In genomic region chr21:38639782-38640750, GRCh38 we compare ENCODE assay signal across 17 cellular contexts.
DNase-seq lines count a peak whose midpoint lies in the region; ATAC-seq and TF ChIP-seq lines count a peak whose summit lies in the region.
"Had no signal": no experiment of that assay in that cellular context is flagged by ENCODE, and none has a peak within 500 bp of the region (broad histone marks: within the 10 kb centered on the region; RNA-seq: fewer than 3 reads in every experiment).

No MANE protein-coding gene starts in this region.

- H3K27me3 ChIP-seq in PC-3 (ENCODE audit: low read length) = peaks cover 24% of the 10 kb centered on the region

- no TSS peak for BruUV-seq in PC-3 (replicated peaks; lab: Mats Ljungman, UMichigan)

- H3K4me2 ChIP-seq in PC-3 (ENCODE audit: low read length) = peak overlapping the region; percentile 27; the same call in 1 of the 2 replicates

- no peaks in the 10 kb centered on the region for H4K20me1 ChIP-seq in PC-3 (ENCODE audit: low read length)

- CTCF ChIA-PET in PC-3 (lab: Charles Lee) = no interaction called here

- intact Hi-C loops in PC-3 (cut with micrococcal nuclease) (no loop called here), cardiac septum (cut with DNase I) (no loop called here)

- POLR2A ChIA-PET in PC-3 (lab: Charles Lee; ENCODE audit: unreplicated experiment) = no interaction called here

- no peak overlapping the region for H3K27ac ChIP-seq in PC-3 (ENCODE audit: low read length)
- H3K27ac ChIP-seq: psoas muscle, stomach had no signal

- no peak overlapping the region for H3K9ac ChIP-seq in PC-3 (ENCODE audit: low read length)

- no peaks in the 10 kb centered on the region for H3F3A ChIP-seq in PC-3 (ENCODE audit: low read length, unreplicated experiment)

- H3K9me3 ChIP-seq in PC-3 (ENCODE audit: low read length) = no peaks in the 10 kb centered on the region
- H3K9me3 ChIP-seq: psoas muscle had no signal

- H3K79me2 ChIP-seq in PC-3 (ENCODE audit: low read length) = no peaks in the 10 kb centered on the region

- H2AFZ ChIP-seq in PC-3 (ENCODE audit: low read length) = no peak overlapping the region

- DNase-seq in AG10803 (ENCODE audit: low read depth) = no peak
- peak; percentile 37 for DNase-seq in GDM1 (lab: John Stamatoyannopoulos, UW)
- no peak for DNase-seq in PC-3
- no peak for DNase-seq in fibroblast of the aortic adventitia (ENCODE audit: low read depth)
- DNase-seq in foreskin fibroblast = no peak
- no peak for DNase-seq in central memory CD4-positive, alpha-beta T cell
- no peak for DNase-seq in HK-2 (ENCODE audit: unreplicated experiment)
- no peak for DNase-seq in cardiac septum (ENCODE audit: low spot score)
- DNase-seq: activated CD4-positive, alpha-beta memory T cell treated with anti-CD3 and anti-CD28 coated beads, Interleukin-2, amount 10 ng/mL, durations not matched to agents 7 days and 5 days; amygdala; CD4-positive, CD25-positive, alpha-beta regulatory T cell; NCI-H1105; NCI-H2171; psoas muscle; stimulated activated CD4-positive, alpha-beta T cell treated with anti-CD3 and anti-CD28 coated beads, Interleukin-12 subunit alpha, Interleukin-12 subunit beta, amount 100 ng/mL, for 4 hours; stomach had no signal

- TF ChIP-seq CTCF in AG10803 (conservative IDR thresholded peaks at IDR 0.05; ENCODE audit: low read length) (no peak), PC-3 (conservative IDR thresholded peaks at IDR 0.05; ENCODE audit: low read depth, low read length) (no peak), fibroblast of the aortic adventitia (IDR thresholded peaks at IDR 0.05; ENCODE audit: insufficient read depth, low read length) (no peak), foreskin fibroblast (IDR thresholded peaks at IDR 0.05; ENCODE audit: low read depth, low read length) (no peak)

- no peak for ATAC-seq in PC-3
- ATAC-seq: psoas muscle had no signal

- no peaks in the 10 kb centered on the region for H3K36me3 ChIP-seq in PC-3 (ENCODE audit: low read depth, low read length)
- H3K36me3 ChIP-seq: HAP-1, stomach had no signal

- peak overlapping the region; percentile 28 for H3K4me3 ChIP-seq in AG10803 (ENCODE audit: low read length)
- H3K4me3 ChIP-seq in PC-3 (ENCODE audit: low read length) = no peak overlapping the region
- H3K4me3 ChIP-seq in fibroblast of the aortic adventitia (ENCODE audit: low read depth, low read length) = peak overlapping the region; percentile 23
- no peak overlapping the region for H3K4me3 ChIP-seq in foreskin fibroblast (ENCODE audit: low read depth in 1 of 2, low read length in 2 of 2)
- H3K4me3 ChIP-seq: HAP-1, psoas muscle, stomach had no signal

- H3K9me2 ChIP-seq in PC-3 (replicated peaks; ENCODE audit: low read length) = no peaks in the 10 kb centered on the region

- 0 out of 2 replicates have a peak, but pooled peaks cover under 1% of the 10 kb centered on the region for H3K4me1 ChIP-seq in PC-3 (ENCODE audit: insufficient read depth, low read length)
- H3K4me1 ChIP-seq: HAP-1, psoas muscle, stomach had no signal

Comparison
In these comparisons a context has a peak if more than half of its experiments do, and no peak if none do; other contexts are left out.
1. H3K4me3 ChIP-seq: peak in AG10803 (single experiment) and fibroblast of the aortic adventitia (single experiment); none in PC-3 (single experiment) and foreskin fibroblast (0 of 2).